8 cellular contexts compared by ENCODE assay signal in the genomic region with DNA sequence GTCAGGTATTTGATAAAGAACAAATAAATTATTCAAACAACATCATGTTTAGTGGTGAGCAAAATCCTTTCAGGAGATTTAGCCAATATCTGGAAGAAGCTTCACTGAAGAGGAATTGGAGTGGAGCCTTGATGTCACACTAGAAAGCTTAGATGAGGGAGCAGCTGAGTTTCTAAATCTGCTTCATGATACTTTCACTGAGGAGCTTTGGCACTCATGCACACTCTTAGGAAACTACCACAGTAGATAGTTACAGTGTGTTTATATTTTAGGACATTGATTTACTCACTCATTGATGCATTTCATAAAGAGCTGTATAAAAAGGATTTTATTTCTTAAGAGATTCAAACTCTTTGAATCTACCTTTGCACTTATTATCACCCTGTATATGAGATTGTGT.
"Had no signal": no experiment of that assay in that cellular context is flagged by ENCODE, and none has a peak within 500 bp of the region (broad histone marks: within the 10 kb centered on the region; RNA-seq: fewer than 3 reads in every experiment).

No MANE protein-coding gene starts in this region.

- H3K27me3 Mint-ChIP-seq: IgD-negative memory B cell had no signal

- H3K4me3 ChIP-seq: GM23248, HAP-1 had no signal

- H3K4me3 Mint-ChIP-seq: IgD-negative memory B cell had no signal

- H3K36me3 ChIP-seq: HAP-1 had no signal

- DNase-seq: GM23248, GOT3, H7, KBM-7 had no signal

- H3K4me1 ChIP-seq: HAP-1 had no signal

- H3K27ac Mint-ChIP-seq: IgD-negative memory B cell had no signal

- H3K4me1 Mint-ChIP-seq: IgD-negative memory B cell had no signal

- H3K9me3 ChIP-seq: HAP-1 had no signal

- ATAC-seq: HCT116 had no signal

- H3K27ac ChIP-seq: GM23248, KMS-11 had no signal
